In the genomic region with DNA sequence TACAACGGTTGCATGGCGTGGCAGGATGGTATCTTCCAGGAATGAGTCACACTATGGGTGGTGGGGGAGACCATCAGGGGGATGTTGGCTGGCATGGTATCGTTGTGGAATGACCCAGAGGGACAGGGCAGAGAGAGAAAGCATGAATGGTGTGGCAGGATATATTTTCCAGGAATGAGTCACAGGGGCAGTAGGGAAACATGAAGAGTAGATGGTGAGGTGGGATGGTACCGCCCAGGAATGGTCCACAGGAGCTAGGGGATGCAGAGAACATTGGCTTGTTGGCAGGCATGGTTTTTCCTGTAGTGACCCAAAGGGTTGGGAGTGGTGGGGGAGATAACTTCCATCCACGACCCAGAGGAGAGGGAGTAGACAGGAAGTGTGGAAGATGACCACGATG, we compare ENCODE assay signal across 16 cellular contexts.
DNase-seq lines count a peak whose midpoint lies in the region; ATAC-seq, FAIRE-seq and TF ChIP-seq lines count a peak whose summit lies in the region.
"Had no signal": no experiment of that assay in that cellular context is flagged by ENCODE, and none has a peak within 500 bp of the region (broad histone marks: within the 10 kb centered on the region; RNA-seq: fewer than 3 reads in every experiment).

No MANE protein-coding gene starts in this region.

- H3K36me3 ChIP-seq in trophoblast cell (ENCODE audit: control insufficient read depth in 1 of 2, insufficient read depth in 2 of 2, low read length in 2 of 2), result no peaks in the 10 kb centered on the region

- no peak overlapping the region for H3K4me2 ChIP-seq in trophoblast cell (ENCODE audit: low read length)

- H4K91ac ChIP-seq in trophoblast cell (ENCODE audit: low read depth, low read length), result no peak overlapping the region

- H3K18ac ChIP-seq in trophoblast cell (ENCODE audit: low read length), result no peak overlapping the region

- no peaks in the 10 kb centered on the region for H3K4me1 Mint-ChIP-seq in activated T-cell treated with anti-CD3 and anti-CD28 coated beads, Interleukin-2, amount 50 U/mL, for 72 hours (ENCODE audit: low read depth)
- no peaks in the 10 kb centered on the region for H3K4me1 Mint-ChIP-seq in CD4-positive, alpha-beta T cell (ENCODE audit: low read depth)
- H3K4me1 Mint-ChIP-seq: CD14-positive monocyte; CD8-positive, alpha-beta memory T cell; H9 had no signal

- TF ChIP-seq CTCF in CD4-positive, alpha-beta T cell (IDR thresholded peaks at IDR 0.05), result no peak
- TF ChIP-seq CTCF in D721Med (IDR thresholded peaks at IDR 0.05; ENCODE audit: insufficient read depth, missing control alignments), result no peak

- FAIRE-seq in RCC 7860 (lab: Jason Lieb, UNC) (no peak), D721Med (lab: Jason Lieb, UNC) (no peak)
- FAIRE-seq: A204.1 had no signal

- H2BK5ac ChIP-seq in trophoblast cell (ENCODE audit: low read depth, low read length, poor library complexity), result no peak overlapping the region

- no peaks in the 10 kb centered on the region for H3K27me3 ChIP-seq in trophoblast cell (ENCODE audit: insufficient read depth, low read length)
- H3K27me3 ChIP-seq in CD4-positive, alpha-beta T cell (ENCODE audit: control insufficient read depth, insufficient read depth, low read length), result peaks cover 4% of the 10 kb centered on the region

- peaks cover 5% of the 10 kb centered on the region for H3K27me3 Mint-ChIP-seq in activated T-cell treated with anti-CD3 and anti-CD28 coated beads, Interleukin-2, amount 50 U/mL, for 72 hours (ENCODE audit: low read depth)
- H3K27me3 Mint-ChIP-seq in CD4-positive, alpha-beta T cell, result no peaks in the 10 kb centered on the region
- H3K27me3 Mint-ChIP-seq: CD8-positive, alpha-beta memory T cell had no signal

- no CpG with 5 or more reads among the region's 6 CpGs for WGBS in trophoblast cell (ENCODE audit: extremely low coverage, insufficient coverage, insufficient read length)

- H4K8ac ChIP-seq in trophoblast cell (ENCODE audit: low read depth, low read length), result no peak overlapping the region

- peak overlapping the region; percentile 89 for H3K27ac ChIP-seq in epithelial cell of prostate
- H3K27ac ChIP-seq in trophoblast cell (ENCODE audit: low read depth, low read length), result no peak overlapping the region
- H3K27ac ChIP-seq in CD4-positive, alpha-beta T cell (ENCODE audit: low read depth, low read length), result no peak overlapping the region

- no peak overlapping the region for H3K9ac ChIP-seq in trophoblast cell (ENCODE audit: low read length)

- no peaks in the 10 kb centered on the region for H3K9me3 ChIP-seq in trophoblast cell (ENCODE audit: insufficient read depth, low read depth, low read length)
- H3K9me3 ChIP-seq in CD4-positive, alpha-beta T cell (ENCODE audit: control insufficient read depth, low read length), result no peaks in the 10 kb centered on the region
- H3K9me3 ChIP-seq: Caco-2 had no signal

- H3K79me1 ChIP-seq in trophoblast cell (ENCODE audit: low read length), result no peaks in the 10 kb centered on the region

- no peak overlapping the region for H3K4me3 Mint-ChIP-seq in activated T-cell treated with anti-CD3 and anti-CD28 coated beads, Interleukin-2, amount 50 U/mL, for 72 hours
- no peak overlapping the region for H3K4me3 Mint-ChIP-seq in CD4-positive, alpha-beta T cell
- H3K4me3 Mint-ChIP-seq: CD14-positive monocyte; CD8-positive, alpha-beta memory T cell; H9 had no signal

- POLR2A ChIA-PET in CD4-positive, alpha-beta T cell (lab: Charles Lee), result no interaction called here

- no peak overlapping the region for H3K14ac ChIP-seq in trophoblast cell (ENCODE audit: low read length)

- DNase-seq in HT1080 (ENCODE audit: low read depth), result peak; percentile 76
- peak; percentile 73 for DNase-seq in RCC 7860 (ENCODE audit: low spot score)
- no peak for DNase-seq in epithelial cell of prostate (ENCODE audit: low read depth, low spot score)
- peak; percentile 60 to 61 for DNase-seq in trophoblast cell
- no peak for DNase-seq in activated T-cell treated with anti-CD3 and anti-CD28 coated beads, Interleukin-2, amount 50 U/mL, for 72 hours
- DNase-seq in CD4-positive, alpha-beta T cell, result no peak
- no peak for DNase-seq in D721Med (ENCODE audit: insufficient read length, low spot score)
- DNase-seq: Caco-2; CD8-positive, alpha-beta memory T cell; DMS53; GF-D8; GOT3; H9; KBM-7 had no signal

- no peak overlapping the region for H3K4ac ChIP-seq in trophoblast cell (ENCODE audit: low read depth, low read length)

- H3K27ac Mint-ChIP-seq in activated T-cell treated with anti-CD3 and anti-CD28 coated beads, Interleukin-2, amount 50 U/mL, for 72 hours, result no peak overlapping the region
- no peak overlapping the region for H3K27ac Mint-ChIP-seq in CD4-positive, alpha-beta T cell
- H3K27ac Mint-ChIP-seq: CD14-positive monocyte; CD8-positive, alpha-beta memory T cell; H9 had no signal

- no peak overlapping the region for H3K23ac ChIP-seq in trophoblast cell (ENCODE audit: low read length)

- intact Hi-C loops in CD4-positive, alpha-beta T cell (cut with DNase I, micrococcal nuclease), result no loop called here

- no peak overlapping the region for H3K4me3 ChIP-seq in trophoblast cell (ENCODE audit: low read depth, low read length)

- peaks cover 0 to 3% of the 10 kb centered on the region in 2 donors for H3K36me3 Mint-ChIP-seq in activated T-cell treated with anti-CD3 and anti-CD28 coated beads, Interleukin-2, amount 50 U/mL, for 72 hours (ENCODE audit: insufficient read depth in 2 of 2)
- no peaks in the 10 kb centered on the region for H3K36me3 Mint-ChIP-seq in CD4-positive, alpha-beta T cell (ENCODE audit: low read depth)
- H3K36me3 Mint-ChIP-seq: CD14-positive monocyte; CD8-positive, alpha-beta memory T cell had no signal

- no peaks in the 10 kb centered on the region for H3K79me2 ChIP-seq in trophoblast cell (ENCODE audit: control insufficient read depth, insufficient read depth, low read length, poor library complexity)

- no peak for ATAC-seq in activated T-cell treated with anti-CD3 and anti-CD28 coated beads, Interleukin-2, amount 50 U/mL, for 72 hours (replicated peaks in 1 of 2)
- no peak for ATAC-seq in CD4-positive, alpha-beta T cell (ENCODE audit: poor library complexity)

- no peaks in the 10 kb centered on the region for H3K9me3 Mint-ChIP-seq in activated T-cell treated with anti-CD3 and anti-CD28 coated beads, Interleukin-2, amount 50 U/mL, for 72 hours
- H3K9me3 Mint-ChIP-seq in CD4-positive, alpha-beta T cell, result no peaks in the 10 kb centered on the region

- H4K12ac ChIP-seq in trophoblast cell (ENCODE audit: low read depth, low read length), result no peak overlapping the region

- H3K4me1 ChIP-seq in trophoblast cell (ENCODE audit: control insufficient read depth in 1 of 2, insufficient read depth in 2 of 2, low read length in 2 of 2), result peaks cover 0 to 2% of the 10 kb centered on the region in 2 experiments
- H3K4me1 ChIP-seq: Caco-2 had no signal

- no peak overlapping the region for H2BK120ac ChIP-seq in trophoblast cell (ENCODE audit: insufficient read depth, low read length, poor library complexity)

- no peak overlapping the region for H2AFZ ChIP-seq in trophoblast cell (ENCODE audit: insufficient read depth, low read length, poor library complexity)

- no peak overlapping the region for H2AK5ac ChIP-seq in trophoblast cell (ENCODE audit: low read length)

- no peak overlapping the region for H2BK12ac ChIP-seq in trophoblast cell (ENCODE audit: low read length)

- CTCF ChIA-PET in CD4-positive, alpha-beta T cell (lab: Charles Lee), result no interaction called here

Comparison
In these comparisons a context has a peak if more than half of its experiments do, and no peak if none do; other contexts are left out.
1. DNase-seq: peak in HT1080 (single experiment), RCC 7860 (single experiment) and trophoblast cell (2 of 2); none in epithelial cell of prostate (single experiment), activated T-cell treated with anti-CD3 and anti-CD28 coated beads, Interleukin-2, amount 50 U/mL, for 72 hours (0 of 2), CD4-positive, alpha-beta T cell (0 of 10) and D721Med (single experiment).